In the genomic region with DNA sequence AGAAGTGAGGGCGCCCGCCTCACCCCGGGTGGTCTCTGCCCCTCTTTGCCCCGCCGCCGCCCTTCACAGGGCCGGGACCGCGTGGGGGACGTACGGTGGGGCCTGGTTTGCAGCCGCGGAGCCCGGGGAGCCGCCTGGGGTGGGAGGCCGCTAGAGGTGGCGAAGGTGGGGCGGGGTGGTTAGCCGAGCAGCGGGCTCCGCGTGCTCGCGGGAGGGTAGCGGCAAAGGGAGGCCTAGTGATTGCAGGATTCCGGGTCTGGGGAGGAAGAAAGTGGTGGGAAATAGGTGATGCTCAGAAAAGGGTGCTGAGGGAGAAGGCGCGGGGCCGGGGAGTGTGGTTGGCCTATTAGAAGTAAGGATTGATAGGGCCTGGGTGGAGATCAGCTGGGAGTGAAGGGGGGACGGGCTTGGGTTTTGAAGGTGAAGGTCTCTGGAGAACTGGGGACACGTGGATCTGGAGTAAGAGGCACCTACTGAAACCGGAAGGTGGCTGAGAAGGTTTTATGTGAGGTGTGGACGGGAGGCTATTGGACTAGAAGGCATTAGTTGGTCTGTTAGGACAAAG, we compare ENCODE assay signal across 7 cellular contexts. TPM values are rescaled to one million over a fixed set of nuclear protein-coding genes. Genes with fewer than 3 reads are reported as not detected.
DNase-seq lines count a peak whose midpoint lies in the region; ATAC-seq, FAIRE-seq and TF ChIP-seq lines count a peak whose summit lies in the region.

No MANE protein-coding gene starts in this region.

- H2BK12ac ChIP-seq in H1 (ENCODE audit: low read depth, low read length), result no peak overlapping the region

- H3K9me3 ChIP-seq in H1 (ENCODE audit: insufficient read depth in 2 of 2, low read depth in 1 of 2, low read length in 1 of 2), result no peaks in the 10 kb centered on the region
- no peaks in the 10 kb centered on the region for H3K9me3 ChIP-seq in naive thymus-derived CD4-positive, alpha-beta T cell (ENCODE audit: control insufficient read depth in 2 of 3, low read length in 3 of 3)

- FAIRE-seq in H1 (lab: Jason Lieb, UNC), result no peak

- H4K5ac ChIP-seq in H1 (ENCODE audit: insufficient read length, low read depth, low read length), result peak overlapping the region; percentile 57

- POLR2A ChIA-PET in activated CD4-positive, alpha-beta memory T cell treated with anti-CD3 and anti-CD28 coated beads, Interleukin-2, amount 10 ng/mL, durations not matched to agents 7 days and 5 days (lab: Charles Lee), result interaction anchor here (1.0 to 2.9 kb wide), 7 partner anchors 8 to 271 kb away, joined by 3 to 26 read pairs (median 5); a partner anchor contains a TSS
- POLR2A ChIA-PET in H1 (lab: Charles Lee; ENCODE audit: partially characterized antibody), result interaction anchor here (2.8 kb wide), 1 partner anchor 8 kb away, joined by 10 read pairs; no protein-coding TSS in a partner anchor
- POLR2A ChIA-PET in naive thymus-derived CD4-positive, alpha-beta T cell (lab: Charles Lee), result interaction anchor here (0.6 kb wide), 1 partner anchor 45 kb away, joined by 3 read pairs; no protein-coding TSS in a partner anchor

- peak overlapping the region; percentile 19 for H3K56ac ChIP-seq in H1 (replicated peaks; ENCODE audit: insufficient read length, low read depth, low read length)

- H3K36me3 Mint-ChIP-seq in activated CD4-positive, alpha-beta memory T cell treated with anti-CD3 and anti-CD28 coated beads, Interleukin-2, amount 10 ng/mL, durations not matched to agents 7 days and 5 days (ENCODE audit: low read depth), result peaks cover 27% of the 10 kb centered on the region
- peaks cover 0 to 15% (median 3%) of the 10 kb centered on the region in 5 donors for H3K36me3 Mint-ChIP-seq in naive thymus-derived CD4-positive, alpha-beta T cell

- peak overlapping the region; percentile 58 to 88 (median 70) for H3K9ac ChIP-seq in H1 (replicated peaks in 1 of 4; ENCODE audit: extremely low read depth in 1 of 4, low read depth in 3 of 4, low read length in 3 of 4)

- WGBS in H1 (ENCODE audit: extremely low coverage in 1 of 2, insufficient coverage in 1 of 2, insufficient read length in 1 of 2, insufficient replicate concordance in 2 of 2, low coverage in 1 of 2, low lambda C conversion rate in 2 of 2, missing lambda C conversion rate in 1 of 2), 2 experiments, result 3% methylated on average over 4 of the region's 33 CpGs; no CpG with 5 or more reads in 1 of the 2 experiments

- peaks cover 4 to 9% of the 10 kb centered on the region in 2 experiments for H4K20me1 ChIP-seq in H1 (replicated peaks in 1 of 2; ENCODE audit: control insufficient read depth in 1 of 2, insufficient read depth in 2 of 2, low read length in 2 of 2)

- H2AFZ ChIP-seq in H1 (ENCODE audit: low read length), result no peak overlapping the region

- 0 out of 2 replicates have a peak overlapping the region, but pooled peaks have one; percentile 17 for H3K27ac ChIP-seq in H1 (ENCODE audit: low read depth, low read length)
- H3K27ac ChIP-seq in naive thymus-derived CD4-positive, alpha-beta T cell (ENCODE audit: low read depth, low read length), result peak overlapping the region; percentile 69

- no peak for TF ChIP-seq RAD21 in H1 (IDR thresholded peaks at IDR 0.05 in 1 of 2, conservative IDR thresholded peaks at IDR 0.05 in 1 of 2; ENCODE audit: low read depth in 2 of 2, low read length in 2 of 2)

- H2BK5ac ChIP-seq in H1 (ENCODE audit: low read depth, low read length), result 0 out of 2 replicates have a peak overlapping the region, but pooled peaks have one; percentile 49

- H3K79me2 ChIP-seq in H1 (ENCODE audit: control insufficient read depth in 1 of 2, insufficient read depth in 2 of 2, low read length in 2 of 2), result peaks cover 19 to 51% of the 10 kb centered on the region in 2 experiments

- no peak for TF ChIP-seq EP300 in H1 (IDR thresholded peaks at IDR 0.05; ENCODE audit: borderline replicate concordance in 1 of 2, low read depth in 2 of 2, low read length in 2 of 2)

- H3K4me1 ChIP-seq in H1 (replicated peaks in 1 of 4; ENCODE audit: control insufficient read depth in 3 of 4, insufficient read depth in 4 of 4, low read length in 3 of 4), result peaks cover 0 to 6% (median 0%) of the 10 kb centered on the region in 4 experiments; a peak in 3 of 7 replicates
- H3K4me1 ChIP-seq in naive thymus-derived CD4-positive, alpha-beta T cell (ENCODE audit: control insufficient read depth in 2 of 2, insufficient read depth in 2 of 2, low read length in 2 of 2), result peaks cover 14 to 17% of the 10 kb centered on the region in 2 donors

- H2AK5ac ChIP-seq in H1 (ENCODE audit: low read depth, low read length), result peak overlapping the region; percentile 90; the same call in 1 of the 2 replicates

- intact Hi-C loops in naive thymus-derived CD4-positive, alpha-beta T cell (cut with micrococcal nuclease), result loop anchor here (1.0 to 10.0 kb wide), 15 partner anchors 182 to 1827 kb away; a partner anchor contains a TSS

- TF ChIP-seq CTCF in H1 (IDR thresholded peaks at IDR 0.05; ENCODE audit: control extremely low read depth in 1 of 3, insufficient read depth in 1 of 3, low read depth in 1 of 3, low read length in 3 of 3), result no peak

- H4K8ac ChIP-seq in H1 (ENCODE audit: extremely low read depth, insufficient read depth, low read length), result peak overlapping the region; percentile 97

- H3K27me3 ChIP-seq in H1 (replicated peaks in 1 of 4; ENCODE audit: control insufficient read depth in 3 of 4, extremely low read depth in 1 of 4, insufficient read depth in 3 of 4, low read length in 3 of 4), result no peaks in the 10 kb centered on the region
- no peaks in the 10 kb centered on the region for H3K27me3 ChIP-seq in naive thymus-derived CD4-positive, alpha-beta T cell (ENCODE audit: control insufficient read depth in 2 of 2, insufficient read depth in 2 of 2, low read length in 2 of 2)

- H3K36me3 ChIP-seq in H1 (ENCODE audit: control insufficient read depth in 2 of 4, insufficient read depth in 4 of 4, low read length in 3 of 4), result no peaks in the 10 kb centered on the region
- H3K36me3 ChIP-seq in naive thymus-derived CD4-positive, alpha-beta T cell (ENCODE audit: control insufficient read depth in 2 of 3, insufficient read depth in 3 of 3, low read length in 3 of 3), result no peaks in the 10 kb centered on the region

- H3K79me1 ChIP-seq in H1 (ENCODE audit: low read depth, low read length), result 0 out of 2 replicates have a peak, but pooled peaks cover 2% of the 10 kb centered on the region

- peak; percentile 28 for DNase-seq in NCI-H2029 treated with DMSO at 0.1 percent for 48 hours (lab: John Stamatoyannopoulos, UW)
- peak; percentile 50 for DNase-seq in activated CD4-positive, alpha-beta memory T cell treated with anti-CD3 and anti-CD28 coated beads, Interleukin-2, amount 10 ng/mL, durations not matched to agents 7 days and 5 days
- DNase-seq in H1 (ENCODE audit: low read depth in 1 of 2, low spot score in 2 of 2), result peak in 1 of 2 experiments; percentile 54
- peak in 6 of 9 donors; percentile 48 to 64 (median 52) for DNase-seq in naive thymus-derived CD4-positive, alpha-beta T cell
- DNase-seq in stimulated activated naive CD8-positive, alpha-beta T cell treated with anti-CD3 and anti-CD28 coated beads, Interleukin-15, Interleukin-2, amounts not matched to agents 100 U/mL and 50 U/mL, for 24 hours, result peak; percentile 57

- H3K9me3 Mint-ChIP-seq in activated CD4-positive, alpha-beta memory T cell treated with anti-CD3 and anti-CD28 coated beads, Interleukin-2, amount 10 ng/mL, durations not matched to agents 7 days and 5 days, result no peaks in the 10 kb centered on the region
- H3K9me3 Mint-ChIP-seq in naive thymus-derived CD4-positive, alpha-beta T cell, result no peaks in the 10 kb centered on the region

- H3K4me3 ChIP-seq in H1 (ENCODE audit: extremely low read depth in 1 of 4, insufficient read depth in 2 of 4, low read depth in 3 of 4, low read length in 4 of 4), result peak overlapping the region; percentile 75 to 93 (median 86)
- H3K4me3 ChIP-seq in naive thymus-derived CD4-positive, alpha-beta T cell (ENCODE audit: low read length), result peak overlapping the region; percentile 90

- H3K27me3 Mint-ChIP-seq in activated CD4-positive, alpha-beta memory T cell treated with anti-CD3 and anti-CD28 coated beads, Interleukin-2, amount 10 ng/mL, durations not matched to agents 7 days and 5 days, result peaks cover 3% of the 10 kb centered on the region
- H3K27me3 Mint-ChIP-seq in naive thymus-derived CD4-positive, alpha-beta T cell, result peaks cover 0 to 15% (median 6%) of the 10 kb centered on the region in 5 donors

- H2BK15ac ChIP-seq in H1 (ENCODE audit: low read length), result no peak overlapping the region

- ATAC-seq in GM18511 (IDR thresholded peaks at IDR 0.05; ENCODE audit: unreplicated experiment) (peak; percentile 28), HG02759 (IDR thresholded peaks at IDR 0.05; ENCODE audit: unreplicated experiment) (peak; percentile 14)
- ATAC-seq in naive thymus-derived CD4-positive, alpha-beta T cell, result peak; percentile 13
- ATAC-seq in stimulated activated naive CD8-positive, alpha-beta T cell treated with anti-CD3 and anti-CD28 coated beads, Interleukin-15, Interleukin-2, amounts not matched to agents 100 U/mL and 50 U/mL, for 24 hours, result peak; percentile 3

- no peak overlapping the region for H2BK120ac ChIP-seq in H1 (replicated peaks; ENCODE audit: low read depth, low read length)

- CTCF ChIA-PET in activated CD4-positive, alpha-beta memory T cell treated with anti-CD3 and anti-CD28 coated beads, Interleukin-2, amount 10 ng/mL, durations not matched to agents 7 days and 5 days (lab: Charles Lee), result interaction anchor here (2.2 kb wide), 1 partner anchor 181 kb away, joined by 13 read pairs; no protein-coding TSS in a partner anchor
- CTCF ChIA-PET in H1 (lab: Charles Lee; ENCODE audit: partially characterized antibody), result interaction anchor here (2.5 kb wide), 1 partner anchor 13 kb away, joined by 12 read pairs; no protein-coding TSS in a partner anchor
- CTCF ChIA-PET in naive thymus-derived CD4-positive, alpha-beta T cell (lab: Charles Lee), result no interaction called here

- peak overlapping the region; percentile 92 to 97 for H3K4me2 ChIP-seq in H1 (ENCODE audit: insufficient read depth in 1 of 2, low read depth in 2 of 2, low read length in 2 of 2)

- H3K23me2 ChIP-seq in H1 (ENCODE audit: low read depth, low read length), result peaks cover 9% of the 10 kb centered on the region

- H3K4me3 Mint-ChIP-seq in activated CD4-positive, alpha-beta memory T cell treated with anti-CD3 and anti-CD28 coated beads, Interleukin-2, amount 10 ng/mL, durations not matched to agents 7 days and 5 days, result peak overlapping the region; percentile 92
- H3K4me3 Mint-ChIP-seq in naive thymus-derived CD4-positive, alpha-beta T cell, result peak overlapping the region; percentile 89 to 96 (median 94)

- no peak overlapping the region for H3K4ac ChIP-seq in H1 (replicated peaks; ENCODE audit: insufficient read length, low read depth, low read length)

- H3K14ac ChIP-seq in H1 (ENCODE audit: insufficient read length), result peak overlapping the region; percentile 83

- peak overlapping the region; percentile 91 for H3K27ac Mint-ChIP-seq in activated CD4-positive, alpha-beta memory T cell treated with anti-CD3 and anti-CD28 coated beads, Interleukin-2, amount 10 ng/mL, durations not matched to agents 7 days and 5 days
- peak overlapping the region; percentile 69 to 96 (median 91) for H3K27ac Mint-ChIP-seq in naive thymus-derived CD4-positive, alpha-beta T cell

- TF ChIP-seq POLR2A in H1 (IDR thresholded peaks at IDR 0.05; ENCODE audit: control extremely low read depth in 1 of 2, low read depth in 2 of 2, low read length in 2 of 2), result no peak

- H3K23ac ChIP-seq in H1 (ENCODE audit: insufficient read length), result no peak overlapping the region

- no peak overlapping the region for H3K18ac ChIP-seq in H1 (ENCODE audit: extremely low read depth, low read length)

- H4K91ac ChIP-seq in H1 (replicated peaks; ENCODE audit: insufficient read length, low read length), result no peak overlapping the region

- H3K4me1 Mint-ChIP-seq in activated CD4-positive, alpha-beta memory T cell treated with anti-CD3 and anti-CD28 coated beads, Interleukin-2, amount 10 ng/mL, durations not matched to agents 7 days and 5 days, result peaks cover 44% of the 10 kb centered on the region
- peaks cover 37 to 48% (median 45%) of the 10 kb centered on the region in 7 donors for H3K4me1 Mint-ChIP-seq in naive thymus-derived CD4-positive, alpha-beta T cell

- H2BK20ac ChIP-seq in H1 (ENCODE audit: low read length), result no peak overlapping the region

RNA-seq across cellular contexts. Expression of a gene that starts 0.6 kb away (rescaled TPM):
- 10 to 100 TPM; 55.1 to 57.6 TPM for total RNA-seq in activated CD4-positive, alpha-beta memory T cell treated with anti-CD3 and anti-CD28 coated beads, Interleukin-2, amount 10 ng/mL, durations not matched to agents 7 days and 5 days
- total RNA-seq in H1 (2021; fragmentation: NEBNext Ultra II Directional; extraction: Animal tissue kit (Norgen Biotek cat#: 25700)), result 65.1 and 68.5 TPM in 2 replicates
- 17.2 and 29.7 TPM in 2 replicates for polyA plus RNA-seq in H1 (2011; rRNA removed)
- polyA plus RNA-seq in H1 (2011; cell fraction: cytosol; rRNA removed), result 32.4 TPM
- 37.2 TPM for polyA plus RNA-seq in H1 (2011; cell fraction: nucleus; rRNA removed)
- 26.4 to 47.3 TPM (median 40.0 TPM) in 4 replicates for polyA plus RNA-seq in H1 (2012, experiment 1 of 2)
- 2.1 TPM for polyA plus RNA-seq in H1 (2012, experiment 2 of 2)
- 32.3 TPM for polyA plus RNA-seq in H1 (2013, experiment 1 of 2)
- 32.6 TPM for polyA plus RNA-seq in H1 (2013, experiment 2 of 2)
- 89.0 and 160 TPM in 2 replicates for polyA minus RNA-seq in H1 (2011; rRNA and poly(A)+ RNA removed)
- polyA minus RNA-seq in H1 (2011; cell fraction: cytosol; rRNA and poly(A)+ RNA removed), result 24.3 TPM
- polyA minus RNA-seq in H1 (2011; cell fraction: nucleus; rRNA and poly(A)+ RNA removed), result 64.5 TPM
- 10 to 100 TPM; 31.4 to 53.7 (median 33.8) TPM for total RNA-seq in naive thymus-derived CD4-positive, alpha-beta T cell
- 10 to 100 TPM in 1 of 2 donors, 1 to 10 TPM in 1; 6.9 to 10.9 TPM for polyA plus RNA-seq in naive thymus-derived CD4-positive, alpha-beta T cell
